Comparison of ENCODE assay signal across 26 cellular contexts in the genomic region with DNA sequence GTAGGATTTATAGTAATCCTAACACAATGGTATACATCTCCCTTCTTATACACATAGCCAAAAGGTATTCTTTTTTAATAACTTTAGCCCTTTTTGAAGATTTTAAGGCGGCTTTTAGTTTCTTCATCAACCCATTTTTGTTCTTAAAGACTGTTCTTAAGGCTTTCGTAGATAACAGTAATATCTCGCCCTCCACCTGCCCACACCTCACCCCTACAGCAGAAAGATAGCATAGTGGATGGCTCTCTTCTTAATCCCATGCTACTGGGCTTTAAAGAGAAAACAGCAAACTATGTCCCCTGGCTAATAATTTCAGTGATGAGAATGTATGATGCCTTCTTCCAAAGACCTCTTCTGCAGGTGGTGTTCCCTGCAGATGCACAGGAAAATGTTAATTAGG. TPM values are rescaled to one million over a fixed set of nuclear protein-coding genes. Genes with fewer than 3 reads are reported as not detected.
A peak's percentile ranks its signal among the peaks of the same experiment; 100 is the strongest.
DNase-seq lines count a peak whose midpoint lies in the region; ATAC-seq and TF ChIP-seq lines count a peak whose summit lies in the region.
"Had no signal": no experiment of that assay in that cellular context is flagged by ENCODE, and none has a peak within 500 bp of the region (broad histone marks: within the 10 kb centered on the region; RNA-seq: fewer than 3 reads in every experiment).

No MANE protein-coding gene starts in this region.

- peaks cover 0 to 4% of the 10 kb centered on the region in 2 donors for H3K36me3 Mint-ChIP-seq in CD4-positive, alpha-beta memory T cell
- H3K36me3 Mint-ChIP-seq in memory B cell = no peaks in the 10 kb centered on the region
- no peaks in the 10 kb centered on the region for H3K36me3 Mint-ChIP-seq in Caco-2 (ENCODE audit: insufficient read depth, unreplicated experiment)
- H3K36me3 Mint-ChIP-seq: WTC11 had no signal

- CTCF ChIA-PET in CD4-positive, alpha-beta memory T cell (lab: Charles Lee; ENCODE audit: partially characterized antibody) = interaction anchor here (1.4 to 6.9 kb wide), 5 partner anchors 13 to 64 kb away, joined by 3 to 83 read pairs (median 18); partner anchors contain the start of gene METTL9
- CTCF ChIA-PET in OCI-LY7 (lab: Charles Lee; ENCODE audit: unreplicated experiment) = no interaction called here
- CTCF ChIA-PET in Caco-2 (lab: Charles Lee) = no interaction called here

- H3K27ac ChIP-seq in BLaER1 treated with 17β-estradiol and CSF1 and Interleukin-3, amounts not matched to agents 10 nM and 100 nM = peak overlapping the region; percentile 13 to 93 (median 85); a peak in 19 of 22 replicates
- H3K27ac ChIP-seq in CD4-positive, alpha-beta memory T cell (ENCODE audit: low read depth, low read length) = no peak overlapping the region
- peak overlapping the region; percentile 95 for H3K27ac ChIP-seq in OCI-LY7 (ENCODE audit: low read depth, low read length, poor library complexity, severe bottlenecking)
- H3K27ac ChIP-seq: left ventricle myocardium inferior, sigmoid colon, tibial nerve had no signal

- peaks cover 6 to 92% (median 80%) of the 10 kb centered on the region in 11 experiments; a peak in 21 of 22 replicates for H3K36me3 ChIP-seq in BLaER1 treated with 17β-estradiol and CSF1 and Interleukin-3, amounts not matched to agents 10 nM and 100 nM
- H3K36me3 ChIP-seq in CD4-positive, alpha-beta memory T cell (ENCODE audit: insufficient read depth, low read length) = no peaks in the 10 kb centered on the region
- H3K36me3 ChIP-seq in OCI-LY7 (ENCODE audit: insufficient read depth, low read length) = peaks cover 13% of the 10 kb centered on the region; the same call in 1 of the 2 replicates
- no peaks in the 10 kb centered on the region for H3K36me3 ChIP-seq in Caco-2 (ENCODE audit: control insufficient read depth, insufficient read depth, low read length)
- no peaks in the 10 kb centered on the region for H3K36me3 ChIP-seq in mucosa of descending colon (ENCODE audit: low read depth)
- H3K36me3 ChIP-seq: left ventricle myocardium inferior, tibial nerve had no signal

- peak overlapping the region in 2 of 8 donors; percentile 22 to 32 for H3K4me3 Mint-ChIP-seq in CD4-positive, alpha-beta memory T cell
- H3K4me3 Mint-ChIP-seq in memory B cell = no peak overlapping the region
- H3K4me3 Mint-ChIP-seq in Caco-2 (ENCODE audit: unreplicated experiment) = no peak overlapping the region
- H3K4me3 Mint-ChIP-seq: WTC11 had no signal

- BruUV-seq in OCI-LY7 (replicated peaks; lab: Mats Ljungman, UMichigan) (no TSS peak), Caco-2 (replicated peaks; lab: Mats Ljungman, UMichigan) (no TSS peak)

- H3K4me1 ChIP-seq in BLaER1 treated with 17β-estradiol and CSF1 and Interleukin-3, amounts not matched to agents 10 nM and 100 nM = peaks cover 58 to 98% (median 96%) of the 10 kb centered on the region in 10 experiments
- peaks cover 70% of the 10 kb centered on the region for H3K4me1 ChIP-seq in CD4-positive, alpha-beta memory T cell (ENCODE audit: insufficient read depth, low read length)
- peaks cover 79% of the 10 kb centered on the region for H3K4me1 ChIP-seq in OCI-LY7 (ENCODE audit: insufficient read depth, low read length, poor library complexity, severe bottlenecking)
- H3K4me1 ChIP-seq in Caco-2 = no peaks in the 10 kb centered on the region
- H3K4me1 ChIP-seq in mucosa of descending colon (ENCODE audit: low read depth) = peaks cover 9% of the 10 kb centered on the region

- H3K27me3 Mint-ChIP-seq in CD4-positive, alpha-beta memory T cell = no peaks in the 10 kb centered on the region
- H3K27me3 Mint-ChIP-seq in memory B cell (no peaks in the 10 kb centered on the region), Caco-2 (ENCODE audit: insufficient read depth, unreplicated experiment) (no peaks in the 10 kb centered on the region)

- no peak for DNase-seq in CD4-positive, alpha-beta memory T cell
- DNase-seq in OCI-LY7 (ENCODE audit: low spot score) = no peak
- DNase-seq in memory B cell (ENCODE audit: low spot score in 2 of 2) = no peak
- DNase-seq in Caco-2 = no peak
- no peak for DNase-seq in mucosa of descending colon
- DNase-seq: activated CD4-positive, alpha-beta T cell treated with anti-CD3 and anti-CD28 coated beads, Interleukin-2, amount 50 U/mL, for 48 hours; activated CD8-positive, alpha-beta memory T cell treated with anti-CD3 and anti-CD28 coated beads, Interleukin-2, amount 50 U/mL, for 4 hours; amniotic stem cell; Calu3; hypothalamus; left ventricle myocardium inferior; NCI-H1105 treated with DMSO at 0.1 percent for 48 hours; NCI-H2081; NCI-H774; OCI-M1; posterior cingulate gyrus; sigmoid colon; stimulated activated CD4-positive, alpha-beta T cell treated with anti-CD3 and anti-CD28 coated beads, Interleukin-15, amount 100 ng/mL, for 24 hours; T1000 had no signal

- peaks cover 0 to 7% (median 0%) of the 10 kb centered on the region in 11 experiments; a peak in 5 of 22 replicates for H3K9me3 ChIP-seq in BLaER1 treated with 17β-estradiol and CSF1 and Interleukin-3, amounts not matched to agents 10 nM and 100 nM (replicated peaks in 1 of 11)
- no peaks in the 10 kb centered on the region for H3K9me3 ChIP-seq in CD4-positive, alpha-beta memory T cell (ENCODE audit: control insufficient read depth in 1 of 2, low read length in 2 of 2)
- H3K9me3 ChIP-seq in OCI-LY7 (ENCODE audit: low read length) = no peaks in the 10 kb centered on the region
- no peaks in the 10 kb centered on the region for H3K9me3 ChIP-seq in Caco-2
- H3K9me3 ChIP-seq in mucosa of descending colon = no peaks in the 10 kb centered on the region
- H3K9me3 ChIP-seq: left ventricle myocardium inferior, sigmoid colon, tibial nerve had no signal

- no peaks in the 10 kb centered on the region for H3K9me2 ChIP-seq in OCI-LY7 (ENCODE audit: insufficient read depth, low read length)

- peak overlapping the region; percentile 6; the same call in 1 of the 2 replicates for H2AFZ ChIP-seq in OCI-LY7 (ENCODE audit: low read length)

- no peaks in the 10 kb centered on the region for H3K9me3 Mint-ChIP-seq in CD4-positive, alpha-beta memory T cell
- H3K9me3 Mint-ChIP-seq in memory B cell (no peaks in the 10 kb centered on the region), Caco-2 (ENCODE audit: unreplicated experiment) (no peaks in the 10 kb centered on the region)
- H3K9me3 Mint-ChIP-seq: WTC11 had no signal

- ATAC-seq in memory B cell (ENCODE audit: low read depth) = no peak
- ATAC-seq in GM21737 (IDR thresholded peaks at IDR 0.05; ENCODE audit: unreplicated experiment) = no peak
- no peak for ATAC-seq in mucosa of descending colon
- ATAC-seq: HCT116, HepG2, WTC11 had no signal

- H3K9ac ChIP-seq in BLaER1 treated with 17β-estradiol and CSF1 and Interleukin-3, amounts not matched to agents 10 nM and 100 nM = peak overlapping the region in 7 of 11 experiments; percentile 14 to 76 (median 66); a peak in 12 of 22 replicates

- peak overlapping the region in 6 of 10 experiments; percentile 2 to 58 (median 44); a peak in 10 of 20 replicates for H3K4me3 ChIP-seq in BLaER1 treated with 17β-estradiol and CSF1 and Interleukin-3, amounts not matched to agents 10 nM and 100 nM
- H3K4me3 ChIP-seq in CD4-positive, alpha-beta memory T cell (ENCODE audit: low read length in 2 of 2) = no peak overlapping the region
- H3K4me3 ChIP-seq in OCI-LY7 (ENCODE audit: low read depth, low read length, poor library complexity, severe bottlenecking) = peak overlapping the region; percentile 58
- H3K4me3 ChIP-seq in Caco-2 (ENCODE audit: low read depth, low read length) = no peak overlapping the region
- H3K4me3 ChIP-seq in mucosa of descending colon = no peak overlapping the region
- H3K4me3 ChIP-seq: left ventricle myocardium inferior, sigmoid colon, tibial nerve had no signal

- peak overlapping the region; percentile 4 to 98 (median 91) for H3K27ac Mint-ChIP-seq in CD4-positive, alpha-beta memory T cell
- H3K27ac Mint-ChIP-seq in memory B cell (peak overlapping the region; percentile 93), Caco-2 (ENCODE audit: unreplicated experiment) (no peak overlapping the region)
- H3K27ac Mint-ChIP-seq: WTC11 had no signal

- H3K27me3 ChIP-seq in BLaER1 treated with 17β-estradiol and CSF1 and Interleukin-3, amounts not matched to agents 10 nM and 100 nM = no peaks in the 10 kb centered on the region
- H3K27me3 ChIP-seq in CD4-positive, alpha-beta memory T cell (ENCODE audit: insufficient read depth, low read length) = no peaks in the 10 kb centered on the region
- no peaks in the 10 kb centered on the region for H3K27me3 ChIP-seq in Caco-2 (replicated peaks; ENCODE audit: control insufficient read depth, insufficient read depth, low read length)
- H3K27me3 ChIP-seq: sigmoid colon, tibial nerve had no signal

- intact Hi-C loops in CD4-positive, alpha-beta memory T cell (cut with micrococcal nuclease) = loop anchor here (2.0 kb wide), 1 partner anchor 45 kb away; the partner anchor contains the start of gene METTL9
- intact Hi-C loops in OCI-LY7 (cut with micrococcal nuclease; ENCODE audit: unreplicated experiment) (loop anchor here (2.0 kb wide), 1 partner anchor 45 kb away; the partner anchor contains the start of gene METTL9), Caco-2 (cut with micrococcal nuclease; ENCODE audit: unreplicated experiment) (no loop called here), mucosa of descending colon (cut with DNase I, micrococcal nuclease) (no loop called here)

- POLR2A ChIA-PET in CD4-positive, alpha-beta memory T cell (lab: Charles Lee; ENCODE audit: partially characterized antibody) = interaction anchor here (3.2 kb wide), 1 partner anchor 45 kb away, joined by 26 read pairs; the partner anchor contains the start of gene METTL9
- POLR2A ChIA-PET in OCI-LY7 (lab: Charles Lee) (interaction anchor here (0.6 to 1.4 kb wide), 3 partner anchors 14 to 65 kb away, joined by 3 to 4 read pairs (median 3); no protein-coding TSS in a partner anchor), Caco-2 (lab: Charles Lee) (no interaction called here)

- peaks cover 65% of the 10 kb centered on the region for H3K79me2 ChIP-seq in OCI-LY7 (ENCODE audit: insufficient read depth, low read depth, low read length)

- peak overlapping the region; percentile 70 to 99 (median 88) for H3K4me2 ChIP-seq in BLaER1 treated with 17β-estradiol and CSF1 and Interleukin-3, amounts not matched to agents 10 nM and 100 nM
- H3K4me2 ChIP-seq in OCI-LY7 (ENCODE audit: low read length) = peak overlapping the region; percentile 74

- H4K20me1 ChIP-seq in BLaER1 treated with 17β-estradiol and CSF1 and Interleukin-3, amounts not matched to agents 10 nM and 100 nM = peaks cover 3 to 81% (median 24%) of the 10 kb centered on the region in 11 experiments; a peak in 18 of 22 replicates
- no peaks in the 10 kb centered on the region for H4K20me1 ChIP-seq in OCI-LY7 (ENCODE audit: insufficient read depth, low read length)

- TF ChIP-seq CTCF in OCI-LY7 (conservative IDR thresholded peaks at IDR 0.05; ENCODE audit: low read length) = no peak
- TF ChIP-seq CTCF in Caco-2 (IDR thresholded peaks at IDR 0.05; ENCODE audit: insufficient read depth in 1 of 2, low read depth in 1 of 2, low read length in 1 of 2, severe bottlenecking in 1 of 2, unreplicated experiment in 1 of 2) = no peak
- TF ChIP-seq CTCF in mucosa of descending colon (IDR thresholded peaks at IDR 0.05) = no peak

- H3K4me1 Mint-ChIP-seq in CD4-positive, alpha-beta memory T cell = peaks cover 35 to 65% (median 52%) of the 10 kb centered on the region in 4 donors
- H3K4me1 Mint-ChIP-seq in memory B cell (peaks cover 34% of the 10 kb centered on the region), Caco-2 (ENCODE audit: low read depth, unreplicated experiment) (peaks cover under 1% of the 10 kb centered on the region)

RNA-seq across cellular contexts. Expression of gene IGSF6, which starts 8.6 kb away (rescaled TPM):
- total RNA-seq in CD4-positive, alpha-beta memory T cell = 1 to 10 TPM; 3.9 to 5.1 TPM
- under 1 TPM; 0.13 to 0.31 TPM for polyA plus RNA-seq in CD4-positive, alpha-beta memory T cell
- total RNA-seq in OCI-LY7 (2014; rRNA removed; shearing (Covaris generic)) = 0.28 and 0.57 TPM in 2 replicates
- total RNA-seq in OCI-LY7 (2022) = 0.22 and 0.30 TPM in 2 replicates
- total RNA-seq in Caco-2 (2022) = not detected in 2 replicates
- 1 to 10 TPM; 3.5 to 7.3 (median 4.6) TPM for total RNA-seq in mucosa of descending colon
- total RNA-seq: Calu3, HepG2, WTC11 had no signal
- polyA plus RNA-seq: HepG2, neural cell had no signal

RNA-seq across cellular contexts. Expression of gene OTOA, which starts 20.0 kb away (rescaled TPM):
- under 1 TPM; 0.11 to 0.17 TPM for total RNA-seq in CD4-positive, alpha-beta memory T cell
- not detected for polyA plus RNA-seq in CD4-positive, alpha-beta memory T cell
- not detected in 2 replicates for total RNA-seq in OCI-LY7 (2014; rRNA removed; shearing (Covaris generic))
- total RNA-seq in OCI-LY7 (2022) (0.09 TPM in 1 of 2 replicates, not detected in the other), Caco-2 (2022) (not detected in 2 replicates), mucosa of descending colon (under 1 TPM; 0.14 to 0.36 (median 0.25) TPM)

RNA-seq across cellular contexts. Expression of gene METTL9, which starts 44.4 kb away (rescaled TPM):
- total RNA-seq in CD4-positive, alpha-beta memory T cell = 10 to 100 TPM; 71.1 to 92.8 TPM
- polyA plus RNA-seq in CD4-positive, alpha-beta memory T cell = 100 to 1,000 TPM; 122 to 175 TPM
- 113 and 121 TPM in 2 replicates for total RNA-seq in OCI-LY7 (2014; rRNA removed; shearing (Covaris generic))
- total RNA-seq in OCI-LY7 (2022) (120 and 126 TPM in 2 replicates), Caco-2 (2022) (50.7 and 55.3 TPM in 2 replicates), mucosa of descending colon (10 to 100 TPM; 60.8 to 76.5 (median 62.8) TPM)

Comparison
In these comparisons a context has a peak if more than half of its experiments do, and no peak if none do; other contexts are left out.
1. H3K4me3 ChIP-seq: peak in BLaER1 treated with 17β-estradiol and CSF1 and Interleukin-3, amounts not matched to agents 10 nM and 100 nM (6 of 10) and OCI-LY7 (single experiment); none in CD4-positive, alpha-beta memory T cell (0 of 2), Caco-2 (single experiment) and mucosa of descending colon (single experiment).
2. intact Hi-C loops: an anchor here in CD4-positive, alpha-beta memory T cell (2.0 kb wide) and OCI-LY7 (2.0 kb wide); none called in Caco-2 and mucosa of descending colon.